In the genomic region with DNA sequence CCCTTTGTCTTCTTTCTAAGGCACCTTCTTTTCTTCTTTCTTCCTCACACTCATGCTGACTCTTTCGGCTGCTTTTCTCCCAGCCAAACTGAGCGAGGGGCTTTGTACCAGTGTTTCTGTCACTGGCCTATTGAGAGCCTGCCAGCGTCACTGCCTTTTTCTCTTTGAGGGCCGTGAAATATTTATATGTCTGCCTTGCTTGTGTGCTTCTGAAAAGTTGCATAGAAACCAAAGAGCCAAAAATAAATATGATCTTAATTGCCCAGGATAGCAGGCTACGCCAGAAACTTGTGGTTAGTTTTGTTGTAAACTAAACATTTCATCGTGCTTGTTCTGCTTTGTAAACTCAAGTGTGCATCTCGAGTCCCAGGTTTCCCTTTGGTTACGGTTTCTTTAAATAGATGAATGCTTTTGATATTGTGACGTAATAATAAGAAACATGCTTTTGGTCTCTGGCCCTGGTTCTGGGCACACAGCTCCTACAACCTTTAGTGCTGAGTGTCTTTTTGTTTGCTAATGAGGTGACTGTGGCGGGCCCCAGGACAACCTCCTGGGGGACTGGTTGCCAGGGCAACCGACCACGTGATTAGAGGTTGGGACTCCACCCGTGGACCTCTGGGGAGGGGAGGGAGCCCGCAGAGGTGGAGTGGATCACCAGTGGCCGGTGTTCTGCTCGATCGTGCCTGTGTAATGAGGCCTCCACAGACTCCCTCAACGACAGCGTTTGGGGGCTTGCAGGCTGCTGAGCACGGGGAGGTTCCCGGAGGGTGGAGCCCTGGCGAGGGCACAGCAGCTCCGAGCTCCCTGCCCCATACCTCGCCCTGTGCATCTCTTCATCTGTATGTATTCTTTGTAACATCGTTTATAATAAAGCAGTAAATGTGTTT, we compare ENCODE assay signal across 8 cellular contexts. TPM values are rescaled to one million over a fixed set of nuclear protein-coding genes. Genes with fewer than 3 reads are reported as not detected.
DNase-seq lines count a peak whose midpoint lies in the region; ATAC-seq and TF ChIP-seq lines count a peak whose summit lies in the region.

No MANE protein-coding gene starts in this region.

- H3K36me3 ChIP-seq in upper lobe of left lung = peaks cover 0 to 22% (median 11%) of the 10 kb centered on the region in 4 donors

- ATAC-seq in HG03196 (IDR thresholded peaks at IDR 0.05; ENCODE audit: unreplicated experiment) (peak; percentile 62), memory B cell (ENCODE audit: low read depth) (peak; percentile 80), upper lobe of left lung (ENCODE audit: low FRiP score in 2 of 2) (peak; percentile 80 to 91)

- 17 to 22% methylated on average over 10 to 25 of the region's 25 CpGs for WGBS in upper lobe of left lung, 2 donors

- H3K4me3 ChIP-seq in upper lobe of left lung = peak overlapping the region in 3 of 4 donors; percentile 15 to 38 (median 21)

- BruUV-seq in Calu3 (replicated peaks; lab: Mats Ljungman, UMichigan) = no TSS peak

- peak overlapping the region; percentile 66 for H3K4me3 Mint-ChIP-seq in Calu3 (ENCODE audit: low read depth, unreplicated experiment)
- H3K4me3 Mint-ChIP-seq in memory B cell = peak overlapping the region; percentile 86

- H3K9me3 ChIP-seq in upper lobe of left lung = no peaks in the 10 kb centered on the region

- peak overlapping the region; percentile 84 to 92 (median 85) for H3K27ac ChIP-seq in upper lobe of left lung
- no peak overlapping the region for H3K27ac ChIP-seq in RWPE1

- no peaks in the 10 kb centered on the region for H3K9me3 Mint-ChIP-seq in Calu3 (ENCODE audit: low read depth, unreplicated experiment)
- no peaks in the 10 kb centered on the region for H3K9me3 Mint-ChIP-seq in memory B cell

- DNase-seq in Calu3 (peak; percentile 43), GM19240 (ENCODE audit: insufficient read length, low spot score) (peak; percentile 68), NCI-H774 (lab: John Stamatoyannopoulos, UW) (peak; percentile 58), cerebellum (ENCODE audit: low spot score) (peak; percentile 84), memory B cell (ENCODE audit: low spot score in 2 of 2) (peak; percentile 85 to 93), upper lobe of left lung (peak; percentile 76 to 89), RWPE1 (ENCODE audit: low spot score) (no peak)

- peak in 1 of 4 donors; percentile 67 for TF ChIP-seq EP300 in upper lobe of left lung (IDR thresholded peaks at IDR 0.05)

- POLR2A ChIA-PET in RWPE1 (lab: Yijun Ruan, JAX; ENCODE audit: low non-redundant PET) = no interaction called here

- H3K36me3 Mint-ChIP-seq in Calu3 (ENCODE audit: insufficient read depth, unreplicated experiment) = peaks cover 18% of the 10 kb centered on the region
- peaks cover 27% of the 10 kb centered on the region for H3K36me3 Mint-ChIP-seq in memory B cell

- CTCF ChIA-PET in Calu3 (lab: Charles Lee) = interaction anchor here (1.3 kb wide), 1 partner anchor 55 kb away, joined by 4 read pairs; no protein-coding TSS in a partner anchor
- CTCF ChIA-PET in RWPE1 (lab: Yijun Ruan, JAX) = no interaction called here

- H3K27ac Mint-ChIP-seq in Calu3 (ENCODE audit: unreplicated experiment) (peak overlapping the region; percentile 90), memory B cell (peak overlapping the region; percentile 100)

- intact Hi-C loops in Calu3 (cut with micrococcal nuclease; ENCODE audit: unreplicated experiment) = no loop called here

- no peak for TF ChIP-seq CTCF in Calu3 (IDR thresholded peaks at IDR 0.05; ENCODE audit: unreplicated experiment)
- no peak for TF ChIP-seq CTCF in upper lobe of left lung (IDR thresholded peaks at IDR 0.05)
- no peak for TF ChIP-seq CTCF in RWPE1 (conservative IDR thresholded peaks at IDR 0.05; ENCODE audit: low read depth)

- H3K27me3 Mint-ChIP-seq in Calu3 (ENCODE audit: unreplicated experiment) (no peaks in the 10 kb centered on the region), memory B cell (no peaks in the 10 kb centered on the region)

- peaks cover 43 to 63% (median 47%) of the 10 kb centered on the region in 4 donors for H3K4me1 ChIP-seq in upper lobe of left lung

- H3K4me1 Mint-ChIP-seq in Calu3 (ENCODE audit: low read depth, unreplicated experiment) (peaks cover 44% of the 10 kb centered on the region), memory B cell (peaks cover 54% of the 10 kb centered on the region)

- peak in 1 of 4 donors; percentile 40 for TF ChIP-seq POLR2A in upper lobe of left lung (IDR thresholded peaks at IDR 0.05)

- H3K27me3 ChIP-seq in upper lobe of left lung = no peaks in the 10 kb centered on the region

RNA-seq across cellular contexts. Expression of gene SLC37A1, which starts 10.9 kb away (rescaled TPM):
- total RNA-seq in Calu3 (2022) = 24.9 and 30.9 TPM in 2 replicates
- 24.4 TPM for total RNA-seq in cerebellum
- 10 to 100 TPM; 20.8 to 70.2 (median 36.8) TPM for total RNA-seq in upper lobe of left lung

RNA-seq across cellular contexts. Expression of gene RSPH1, which starts 28.6 kb away (rescaled TPM):
- total RNA-seq in Calu3 (2022) = 2.2 and 3.3 TPM in 2 replicates
- 2.4 TPM for total RNA-seq in cerebellum
- total RNA-seq in upper lobe of left lung = 10 to 100 TPM in 5 of 6 donors, under 1 TPM in 1; 0.46 to 68.4 (median 13.4) TPM
